13 cellular contexts compared by ENCODE assay signal in the genomic region with DNA sequence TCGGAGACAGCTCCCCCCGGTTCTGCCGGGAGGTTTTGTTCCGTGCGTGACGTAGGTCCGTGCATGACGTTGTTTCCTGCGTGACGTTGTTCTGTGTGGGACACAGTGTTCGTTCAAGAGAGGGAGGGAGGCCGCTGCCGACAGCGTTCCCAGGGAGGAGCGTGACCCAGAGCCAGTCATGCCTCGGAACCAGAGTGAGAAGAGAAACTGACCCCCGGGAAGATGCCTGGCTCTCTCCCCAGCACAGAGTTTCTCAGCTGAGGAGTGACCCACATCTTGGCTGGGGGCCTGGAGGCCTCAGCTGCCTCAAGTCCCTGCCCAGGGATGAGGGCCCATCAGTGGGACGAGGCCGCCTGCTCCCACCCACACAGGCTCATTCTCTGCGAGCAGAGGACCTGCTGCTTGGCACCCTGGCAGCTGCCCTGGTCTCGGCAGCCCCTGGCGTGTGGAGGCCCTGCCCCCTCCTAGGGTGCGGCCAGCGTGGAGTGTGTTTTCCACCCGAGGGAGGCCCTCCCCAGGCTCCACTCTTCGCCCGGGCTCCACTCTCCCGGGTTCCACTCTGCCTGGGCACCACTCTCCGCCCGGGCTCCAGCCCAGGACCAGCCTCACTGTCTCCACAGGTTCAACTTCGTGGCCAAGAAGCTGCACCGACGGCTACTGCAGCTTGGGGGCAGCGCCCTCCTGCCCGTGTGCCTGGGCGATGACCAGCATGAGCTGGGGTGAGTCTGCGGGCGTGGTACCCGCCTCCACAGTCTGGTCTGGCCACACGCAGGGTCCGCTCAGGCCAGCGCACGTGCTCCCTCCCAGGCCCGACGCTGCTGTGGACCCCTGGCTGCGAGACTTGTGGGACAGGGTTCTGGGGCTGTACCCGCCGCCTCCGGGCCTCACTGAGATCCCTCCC. TPM values are rescaled to one million over a fixed set of nuclear protein-coding genes. Genes with fewer than 3 reads are reported as not detected.
DNase-seq lines count a peak whose midpoint lies in the region; ATAC-seq and TF ChIP-seq lines count a peak whose summit lies in the region.
"Had no signal": no experiment of that assay in that cellular context is flagged by ENCODE, and none has a peak within 500 bp of the region (broad histone marks: within the 10 kb centered on the region; RNA-seq: fewer than 3 reads in every experiment).

No MANE protein-coding gene starts in this region.

- H3K36me3 Mint-ChIP-seq in WTC11 (peaks cover 10% of the 10 kb centered on the region; the same call in 1 of the 2 replicates), nephron progenitor cell (ENCODE audit: low read depth) (peaks cover 4% of the 10 kb centered on the region), Calu3 (ENCODE audit: insufficient read depth, unreplicated experiment) (peaks cover 31% of the 10 kb centered on the region)

- peak overlapping the region; percentile 45; the same call in 1 of the 2 replicates for H3K27ac ChIP-seq in HCT116 (ENCODE audit: low read depth, low read length)

- no peak overlapping the region for H3K4me2 ChIP-seq in HCT116 (ENCODE audit: low read length)

- TF ChIP-seq CTCF in HCT116 (IDR thresholded peaks at IDR 0.05 in 2 of 3, conservative IDR thresholded peaks at IDR 0.05 in 1 of 3; ENCODE audit: borderline replicate concordance in 1 of 3, insufficient read depth in 1 of 3, low read depth in 2 of 3, low read length in 2 of 3): peak in 2 of 3 experiments; percentile 63; a peak in 4 of 6 replicates
- TF ChIP-seq CTCF in WTC11 (IDR thresholded peaks at IDR 0.05): no peak
- TF ChIP-seq CTCF in nephron progenitor cell (IDR thresholded peaks at IDR 0.05): no peak
- no peak for TF ChIP-seq CTCF in Calu3 (IDR thresholded peaks at IDR 0.05; ENCODE audit: unreplicated experiment)

- H3K27me3 ChIP-seq in HCT116 (ENCODE audit: insufficient read depth, low read length): no peaks in the 10 kb centered on the region

- RAD21 ChIA-PET in HCT116 (lab: Charles Lee; ENCODE audit: low non-redundant PET in 1 of 2, low total read pairs in 2 of 2, uncharacterized antibody in 2 of 2, unreplicated experiment in 2 of 2): interaction anchor here (0.7 to 0.8 kb wide), 2 partner anchors 14 kb away, joined by 3 to 4 read pairs; partner anchors contain the start of gene RNF224 (in 2 of the 2)

- no peaks in the 10 kb centered on the region for H3K9me2 ChIP-seq in HCT116 (ENCODE audit: insufficient read depth)

- H3K9me3 ChIP-seq in HCT116 (ENCODE audit: control insufficient read depth in 1 of 2, insufficient read depth in 1 of 2, low read depth in 1 of 2, low read length in 2 of 2): no peaks in the 10 kb centered on the region

- TF ChIP-seq RAD21 in HCT116 (IDR thresholded peaks at IDR 0.05; ENCODE audit: low read depth): no peak

- H3K4me3 Mint-ChIP-seq in WTC11: no peak overlapping the region
- no peak overlapping the region for H3K4me3 Mint-ChIP-seq in nephron progenitor cell
- no peak overlapping the region for H3K4me3 Mint-ChIP-seq in Calu3 (ENCODE audit: low read depth, unreplicated experiment)
- H3K4me3 Mint-ChIP-seq: stimulated activated memory B cell treated with anti-CD40 and anti-IgM and Interleukin-4, amounts not matched to agents 10 μg/mL and 1 μg/mL and 100 μg/mL, for 72 hours had no signal

- peaks cover 0 to 7% of the 10 kb centered on the region in 2 experiments; a peak in 1 of 4 replicates for H3K36me3 ChIP-seq in HCT116 (ENCODE audit: control insufficient read depth in 1 of 2, insufficient read depth in 2 of 2, low read length in 2 of 2)

- H2AFZ ChIP-seq in HCT116 (ENCODE audit: low read depth, low read length, poor library complexity, severe bottlenecking): no peak overlapping the region

- H3K79me2 ChIP-seq in HCT116 (ENCODE audit: insufficient read depth, low read length): no peaks in the 10 kb centered on the region

- intact Hi-C loops in HCT116 (cut with micrococcal nuclease) (no loop called here), Calu3 (cut with micrococcal nuclease; ENCODE audit: unreplicated experiment) (no loop called here)

- no peak overlapping the region for H3K4me3 ChIP-seq in HCT116 (replicated peaks in 1 of 2; ENCODE audit: low read depth in 1 of 2, low read length in 2 of 2)

- no peaks in the 10 kb centered on the region for H4K20me1 ChIP-seq in HCT116 (ENCODE audit: insufficient read depth)

- DNase-seq in HCT116 (ENCODE audit: low read depth, low spot score): no peak
- no peak for DNase-seq in WTC11 (ENCODE audit: low spot score)
- DNase-seq in nephron progenitor cell: no peak
- DNase-seq in CD1c-positive myeloid dendritic cell (ENCODE audit: extremely low spot score): no peak
- no peak for DNase-seq in activated CD4-positive, CD25-positive, alpha-beta regulatory T cell treated with anti-CD3 and anti-CD28 coated beads, Interleukin-2, amount 50 U/mL, for 72 hours
- no peak for DNase-seq in Calu3
- DNase-seq: activated CD4-positive, alpha-beta T cell treated with anti-CD3 and anti-CD28 coated beads, Interleukin-2, amount 50 U/mL, for 48 hours; activated naive CD4-positive, alpha-beta T cell treated with Interleukin-2 at 50 U/mL for 16 hours; DMS79 treated with DMSO at 0.1 percent for 48 hours; NCI-H146; NCI-H774 had no signal

- no peaks in the 10 kb centered on the region for H3K27me3 Mint-ChIP-seq in WTC11 (ENCODE audit: low read depth)
- no peaks in the 10 kb centered on the region for H3K27me3 Mint-ChIP-seq in nephron progenitor cell (ENCODE audit: low read depth, poor library complexity)
- no peaks in the 10 kb centered on the region for H3K27me3 Mint-ChIP-seq in Calu3 (ENCODE audit: unreplicated experiment)
- H3K27me3 Mint-ChIP-seq: stimulated activated memory B cell treated with anti-CD40 and anti-IgM and Interleukin-4, amounts not matched to agents 10 μg/mL and 1 μg/mL and 100 μg/mL, for 72 hours had no signal

- ATAC-seq in HCT116: peak; percentile 33
- ATAC-seq in WTC11: no peak
- ATAC-seq: left colon had no signal

- no peak overlapping the region for H3K27ac Mint-ChIP-seq in WTC11
- peak overlapping the region; percentile 46 for H3K27ac Mint-ChIP-seq in nephron progenitor cell
- H3K27ac Mint-ChIP-seq in Calu3 (ENCODE audit: unreplicated experiment): no peak overlapping the region
- H3K27ac Mint-ChIP-seq: stimulated activated memory B cell treated with anti-CD40 and anti-IgM and Interleukin-4, amounts not matched to agents 10 μg/mL and 1 μg/mL and 100 μg/mL, for 72 hours had no signal

- CTCF ChIA-PET in HCT116 (lab: Charles Lee) (interaction anchor here (0.7 to 2.4 kb wide), 6 partner anchors 9 to 49 kb away, joined by 3 to 16 read pairs (median 5); partner anchors contain the start of genes RNF208 and RNF224), WTC11 (lab: Charles Lee) (interaction anchor here (0.6 to 2.8 kb wide), 12 partner anchors 9 to 64 kb away, joined by 3 to 10 read pairs (median 4); partner anchors contain the start of genes RNF208, RNF224 and TPRN), Calu3 (lab: Charles Lee) (no interaction called here)

- H3K4me1 Mint-ChIP-seq in WTC11 (peaks cover 4% of the 10 kb centered on the region; the same call in 1 of the 2 replicates), nephron progenitor cell (peaks cover 5% of the 10 kb centered on the region), Calu3 (ENCODE audit: low read depth, unreplicated experiment) (no peaks in the 10 kb centered on the region)

- H3K4me1 ChIP-seq in HCT116 (ENCODE audit: control insufficient read depth in 1 of 2, insufficient read depth in 2 of 2, low read length in 2 of 2): peaks cover 19 to 32% of the 10 kb centered on the region in 2 experiments

- POLR2A ChIA-PET in HCT116 (lab: Charles Lee) (interaction anchor here (0.9 to 1.5 kb wide), 5 partner anchors 10 to 50 kb away, joined by 3 to 4 read pairs (median 3); partner anchors contain the start of gene CYSRT1), WTC11 (lab: Charles Lee) (interaction anchor here (1.7 kb wide), 1 partner anchor 13 kb away, joined by 7 read pairs; the partner anchor contains the start of gene TPRN)

- BruUV-seq in HCT116 (replicated peaks; lab: Mats Ljungman, UMichigan): no TSS peak
- BruUV-seq in Calu3 (replicated peaks; lab: Mats Ljungman, UMichigan): no TSS peak

- no peak overlapping the region for H3K9ac ChIP-seq in HCT116 (ENCODE audit: low read length)

- H3K9me3 Mint-ChIP-seq in WTC11 (no peaks in the 10 kb centered on the region), nephron progenitor cell (no peaks in the 10 kb centered on the region), Calu3 (ENCODE audit: low read depth, unreplicated experiment) (no peaks in the 10 kb centered on the region)
- H3K9me3 Mint-ChIP-seq: stimulated activated memory B cell treated with anti-CD40 and anti-IgM and Interleukin-4, amounts not matched to agents 10 μg/mL and 1 μg/mL and 100 μg/mL, for 72 hours had no signal

- no peak for TF ChIP-seq POLR2A in HCT116 (IDR thresholded peaks at IDR 0.05; ENCODE audit: borderline replicate concordance, extremely low read depth, insufficient read depth, insufficient read length)

TF ChIP-seq in HCT116, 20 proteins besides CTCF, POLR2A, EP300 and RAD21 (continues in another document):
- no peak for TF ChIP-seq EGR1 (IDR thresholded peaks at IDR 0.05; ENCODE audit: low read depth)
- TF ChIP-seq ZFX (IDR thresholded peaks at IDR 0.05): no peak
- TF ChIP-seq MAX (IDR thresholded peaks at IDR 0.05): no peak

TF ChIP-seq in WTC11, 78 proteins besides CTCF, POLR2A, EP300 and RAD21:
- TF ChIP-seq HMGA2 (CRISPR knock-in tag; IDR thresholded peaks at IDR 0.05): no peak
- TF ChIP-seq NFYB (CRISPR knock-in tag; conservative IDR thresholded peaks at IDR 0.05; ENCODE audit: low read depth): 0 out of 2 replicates have a peak, but pooled peaks have one; percentile 9
- no peak for TF ChIP-seq JAZF1 (CRISPR knock-in tag; IDR thresholded peaks at IDR 0.05)
- TF ChIP-seq, protein P1, sequence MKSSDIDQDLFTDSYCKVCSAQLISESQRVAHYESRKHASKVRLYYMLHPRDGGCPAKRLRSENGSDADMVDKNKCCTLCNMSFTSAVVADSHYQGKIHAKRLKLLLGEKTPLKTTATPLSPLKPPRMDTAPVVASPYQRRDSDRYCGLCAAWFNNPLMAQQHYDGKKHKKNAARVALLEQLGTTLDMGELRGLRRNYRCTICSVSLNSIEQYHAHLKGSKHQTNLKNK (CRISPR knock-in tag; IDR thresholded peaks at IDR 0.05): no peak

RNA-seq across cellular contexts. Expression of gene NDOR1, which starts 7.9 kb away (rescaled TPM):
- 28.4 TPM for total RNA-seq in HCT116 (2021; ENCODE audit: unreplicated experiment)
- polyA plus RNA-seq in HCT116 (2012): 9.7 and 10.8 TPM in 2 replicates
- total RNA-seq in WTC11 (2021): 40.3 to 49.0 TPM (median 43.2 TPM) in 3 replicates
- 26.4 and 27.7 TPM in 2 replicates for total RNA-seq in Calu3 (2022)

RNA-seq across cellular contexts. Expression of gene TMEM203, which starts 8.0 kb away (rescaled TPM):
- 45.0 TPM for total RNA-seq in HCT116 (2021; ENCODE audit: unreplicated experiment)
- 24.0 and 32.2 TPM in 2 replicates for polyA plus RNA-seq in HCT116 (2012)
- 46.7 to 50.6 TPM (median 47.4 TPM) in 3 replicates for total RNA-seq in WTC11 (2021)
- total RNA-seq in Calu3 (2022): 25.4 and 28.8 TPM in 2 replicates

RNA-seq across cellular contexts. Expression of gene RNF208, which starts 8.6 kb away (rescaled TPM):
- total RNA-seq in HCT116 (2021; ENCODE audit: unreplicated experiment) (26.1 TPM), WTC11 (2021) (13.3 to 14.8 TPM (median 14.3 TPM) in 3 replicates), Calu3 (2022) (10.1 and 14.2 TPM in 2 replicates)
- polyA plus RNA-seq in HCT116 (2012): 31.5 and 31.8 TPM in 2 replicates

RNA-seq across cellular contexts. Expression of gene CYSRT1, which starts 11.6 kb away (rescaled TPM):
- total RNA-seq in HCT116 (2021; ENCODE audit: unreplicated experiment): 4.3 TPM
- polyA plus RNA-seq in HCT116 (2012): 2.7 and 3.3 TPM in 2 replicates
- total RNA-seq in WTC11 (2021): 2.8 to 3.5 TPM (median 2.9 TPM) in 3 replicates
- total RNA-seq in Calu3 (2022): 3.0 and 3.6 TPM in 2 replicates

RNA-seq across cellular contexts. Expression of gene TPRN, which starts 12.9 kb away (rescaled TPM):
- total RNA-seq in HCT116 (2021; ENCODE audit: unreplicated experiment) (24.9 TPM), WTC11 (2021) (33.4 to 43.1 TPM (median 38.1 TPM) in 3 replicates), Calu3 (2022) (18.3 and 20.3 TPM in 2 replicates)
- polyA plus RNA-seq in HCT116 (2012): 14.4 and 15.3 TPM in 2 replicates

Comparison
In these comparisons a context has a peak if more than half of its experiments do, and no peak if none do; other contexts are left out.
1. CTCF ChIP-seq: peak in HCT116 (2 of 3); none in WTC11 (single experiment), nephron progenitor cell (single experiment) and Calu3 (single experiment).
2. Of the 4 proteins assayed by ChIP-seq in both WTC11 and HCT116: peak only in WTC11: none; only in HCT116: CTCF; in both: none; in neither: 3.